ENCODE assay signal across 1 cellular context in the genomic region with DNA sequence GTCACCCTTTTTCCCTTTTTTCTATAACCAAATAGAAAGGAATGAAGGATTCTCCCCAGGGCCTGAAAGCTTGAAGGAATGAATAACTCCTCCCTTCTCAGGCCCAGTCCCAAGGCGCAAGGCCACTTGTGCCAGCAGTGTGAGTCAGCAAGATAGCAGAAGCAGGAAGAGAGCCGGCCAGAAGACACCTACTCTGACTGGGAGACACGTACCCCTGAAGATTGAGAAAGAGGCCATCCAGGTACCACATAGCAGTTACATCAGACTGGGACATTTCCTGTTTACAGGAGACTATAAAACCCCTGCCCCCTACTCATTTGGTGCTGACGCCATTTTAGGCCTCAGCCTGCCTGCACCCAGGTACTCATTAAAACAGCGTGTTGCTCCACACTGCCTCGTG.
TF ChIP-seq lines count a peak whose summit lies in the region.

No MANE protein-coding gene starts in this region.

TF ChIP-seq in K562, 482 proteins besides CTCF, POLR2A, EP300 and RAD21 (continued from another document and continues in another):
- peak; percentile 59; the same call in 1 of the 2 replicates for TF ChIP-seq POLR2AphosphoS5 (IDR thresholded peaks at IDR 0.05; ENCODE audit: control insufficient read depth, insufficient read depth, low read depth, low read length)
- TF ChIP-seq, protein P1, sequence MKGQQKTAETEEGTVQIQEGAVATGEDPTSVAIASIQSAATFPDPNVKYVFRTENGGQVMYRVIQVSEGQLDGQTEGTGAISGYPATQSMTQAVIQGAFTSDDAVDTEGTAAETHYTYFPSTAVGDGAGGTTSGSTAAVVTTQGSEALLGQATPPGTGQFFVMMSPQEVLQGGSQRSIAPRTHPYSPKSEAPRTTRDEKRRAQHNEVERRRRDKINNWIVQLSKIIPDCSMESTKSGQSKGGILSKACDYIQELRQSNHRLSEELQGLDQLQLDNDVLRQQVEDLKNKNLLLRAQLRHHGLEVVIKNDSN (CRISPR knock-in tag; IDR thresholded peaks at IDR 0.05) = no peak
- TF ChIP-seq TSC22D4 (tag; IDR thresholded peaks at IDR 0.05) = no peak
- TF ChIP-seq, protein P2, sequence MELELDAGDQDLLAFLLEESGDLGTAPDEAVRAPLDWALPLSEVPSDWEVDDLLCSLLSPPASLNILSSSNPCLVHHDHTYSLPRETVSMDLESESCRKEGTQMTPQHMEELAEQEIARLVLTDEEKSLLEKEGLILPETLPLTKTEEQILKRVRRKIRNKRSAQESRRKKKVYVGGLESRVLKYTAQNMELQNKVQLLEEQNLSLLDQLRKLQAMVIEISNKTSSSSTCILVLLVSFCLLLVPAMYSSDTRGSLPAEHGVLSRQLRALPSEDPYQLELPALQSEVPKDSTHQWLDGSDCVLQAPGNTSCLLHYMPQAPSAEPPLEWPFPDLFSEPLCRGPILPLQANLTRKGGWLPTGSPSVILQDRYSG (tag; conservative IDR thresholded peaks at IDR 0.05; ENCODE audit: low read depth) = 0 out of 2 replicates have a peak, but pooled peaks have one; percentile 20
- TF ChIP-seq, protein P3, sequence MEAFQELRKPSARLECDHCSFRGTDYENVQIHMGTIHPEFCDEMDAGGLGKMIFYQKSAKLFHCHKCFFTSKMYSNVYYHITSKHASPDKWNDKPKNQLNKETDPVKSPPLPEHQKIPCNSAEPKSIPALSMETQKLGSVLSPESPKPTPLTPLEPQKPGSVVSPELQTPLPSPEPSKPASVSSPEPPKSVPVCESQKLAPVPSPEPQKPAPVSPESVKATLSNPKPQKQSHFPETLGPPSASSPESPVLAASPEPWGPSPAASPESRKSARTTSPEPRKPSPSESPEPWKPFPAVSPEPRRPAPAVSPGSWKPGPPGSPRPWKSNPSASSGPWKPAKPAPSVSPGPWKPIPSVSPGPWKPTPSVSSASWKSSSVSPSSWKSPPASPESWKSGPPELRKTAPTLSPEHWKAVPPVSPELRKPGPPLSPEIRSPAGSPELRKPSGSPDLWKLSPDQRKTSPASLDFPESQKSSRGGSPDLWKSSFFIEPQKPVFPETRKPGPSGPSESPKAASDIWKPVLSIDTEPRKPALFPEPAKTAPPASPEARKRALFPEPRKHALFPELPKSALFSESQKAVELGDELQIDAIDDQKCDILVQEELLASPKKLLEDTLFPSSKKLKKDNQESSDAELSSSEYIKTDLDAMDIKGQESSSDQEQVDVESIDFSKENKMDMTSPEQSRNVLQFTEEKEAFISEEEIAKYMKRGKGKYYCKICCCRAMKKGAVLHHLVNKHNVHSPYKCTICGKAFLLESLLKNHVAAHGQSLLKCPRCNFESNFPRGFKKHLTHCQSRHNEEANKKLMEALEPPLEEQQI (IDR thresholded peaks at IDR 0.05) = 0 out of 2 replicates have a peak, but pooled peaks have one; percentile 32
- TF ChIP-seq ZC3H11A (IDR thresholded peaks at IDR 0.05; ENCODE audit: low read depth, low read length) = no peak
- TF ChIP-seq BCL6 (CRISPR knock-in tag; IDR thresholded peaks at IDR 0.05) = no peak
- no peak for TF ChIP-seq RBBP5 (IDR thresholded peaks at IDR 0.05; ENCODE audit: borderline replicate concordance, insufficient read depth, low read length, poor library complexity, severe bottlenecking)
- no peak for TF ChIP-seq RBM34 (IDR thresholded peaks at IDR 0.05; ENCODE audit: borderline replicate concordance, insufficient read depth, low read length)
- TF ChIP-seq MBD2 (IDR thresholded peaks at IDR 0.05; ENCODE audit: borderline replicate concordance, low read depth) = no peak
- TF ChIP-seq, protein P4, sequence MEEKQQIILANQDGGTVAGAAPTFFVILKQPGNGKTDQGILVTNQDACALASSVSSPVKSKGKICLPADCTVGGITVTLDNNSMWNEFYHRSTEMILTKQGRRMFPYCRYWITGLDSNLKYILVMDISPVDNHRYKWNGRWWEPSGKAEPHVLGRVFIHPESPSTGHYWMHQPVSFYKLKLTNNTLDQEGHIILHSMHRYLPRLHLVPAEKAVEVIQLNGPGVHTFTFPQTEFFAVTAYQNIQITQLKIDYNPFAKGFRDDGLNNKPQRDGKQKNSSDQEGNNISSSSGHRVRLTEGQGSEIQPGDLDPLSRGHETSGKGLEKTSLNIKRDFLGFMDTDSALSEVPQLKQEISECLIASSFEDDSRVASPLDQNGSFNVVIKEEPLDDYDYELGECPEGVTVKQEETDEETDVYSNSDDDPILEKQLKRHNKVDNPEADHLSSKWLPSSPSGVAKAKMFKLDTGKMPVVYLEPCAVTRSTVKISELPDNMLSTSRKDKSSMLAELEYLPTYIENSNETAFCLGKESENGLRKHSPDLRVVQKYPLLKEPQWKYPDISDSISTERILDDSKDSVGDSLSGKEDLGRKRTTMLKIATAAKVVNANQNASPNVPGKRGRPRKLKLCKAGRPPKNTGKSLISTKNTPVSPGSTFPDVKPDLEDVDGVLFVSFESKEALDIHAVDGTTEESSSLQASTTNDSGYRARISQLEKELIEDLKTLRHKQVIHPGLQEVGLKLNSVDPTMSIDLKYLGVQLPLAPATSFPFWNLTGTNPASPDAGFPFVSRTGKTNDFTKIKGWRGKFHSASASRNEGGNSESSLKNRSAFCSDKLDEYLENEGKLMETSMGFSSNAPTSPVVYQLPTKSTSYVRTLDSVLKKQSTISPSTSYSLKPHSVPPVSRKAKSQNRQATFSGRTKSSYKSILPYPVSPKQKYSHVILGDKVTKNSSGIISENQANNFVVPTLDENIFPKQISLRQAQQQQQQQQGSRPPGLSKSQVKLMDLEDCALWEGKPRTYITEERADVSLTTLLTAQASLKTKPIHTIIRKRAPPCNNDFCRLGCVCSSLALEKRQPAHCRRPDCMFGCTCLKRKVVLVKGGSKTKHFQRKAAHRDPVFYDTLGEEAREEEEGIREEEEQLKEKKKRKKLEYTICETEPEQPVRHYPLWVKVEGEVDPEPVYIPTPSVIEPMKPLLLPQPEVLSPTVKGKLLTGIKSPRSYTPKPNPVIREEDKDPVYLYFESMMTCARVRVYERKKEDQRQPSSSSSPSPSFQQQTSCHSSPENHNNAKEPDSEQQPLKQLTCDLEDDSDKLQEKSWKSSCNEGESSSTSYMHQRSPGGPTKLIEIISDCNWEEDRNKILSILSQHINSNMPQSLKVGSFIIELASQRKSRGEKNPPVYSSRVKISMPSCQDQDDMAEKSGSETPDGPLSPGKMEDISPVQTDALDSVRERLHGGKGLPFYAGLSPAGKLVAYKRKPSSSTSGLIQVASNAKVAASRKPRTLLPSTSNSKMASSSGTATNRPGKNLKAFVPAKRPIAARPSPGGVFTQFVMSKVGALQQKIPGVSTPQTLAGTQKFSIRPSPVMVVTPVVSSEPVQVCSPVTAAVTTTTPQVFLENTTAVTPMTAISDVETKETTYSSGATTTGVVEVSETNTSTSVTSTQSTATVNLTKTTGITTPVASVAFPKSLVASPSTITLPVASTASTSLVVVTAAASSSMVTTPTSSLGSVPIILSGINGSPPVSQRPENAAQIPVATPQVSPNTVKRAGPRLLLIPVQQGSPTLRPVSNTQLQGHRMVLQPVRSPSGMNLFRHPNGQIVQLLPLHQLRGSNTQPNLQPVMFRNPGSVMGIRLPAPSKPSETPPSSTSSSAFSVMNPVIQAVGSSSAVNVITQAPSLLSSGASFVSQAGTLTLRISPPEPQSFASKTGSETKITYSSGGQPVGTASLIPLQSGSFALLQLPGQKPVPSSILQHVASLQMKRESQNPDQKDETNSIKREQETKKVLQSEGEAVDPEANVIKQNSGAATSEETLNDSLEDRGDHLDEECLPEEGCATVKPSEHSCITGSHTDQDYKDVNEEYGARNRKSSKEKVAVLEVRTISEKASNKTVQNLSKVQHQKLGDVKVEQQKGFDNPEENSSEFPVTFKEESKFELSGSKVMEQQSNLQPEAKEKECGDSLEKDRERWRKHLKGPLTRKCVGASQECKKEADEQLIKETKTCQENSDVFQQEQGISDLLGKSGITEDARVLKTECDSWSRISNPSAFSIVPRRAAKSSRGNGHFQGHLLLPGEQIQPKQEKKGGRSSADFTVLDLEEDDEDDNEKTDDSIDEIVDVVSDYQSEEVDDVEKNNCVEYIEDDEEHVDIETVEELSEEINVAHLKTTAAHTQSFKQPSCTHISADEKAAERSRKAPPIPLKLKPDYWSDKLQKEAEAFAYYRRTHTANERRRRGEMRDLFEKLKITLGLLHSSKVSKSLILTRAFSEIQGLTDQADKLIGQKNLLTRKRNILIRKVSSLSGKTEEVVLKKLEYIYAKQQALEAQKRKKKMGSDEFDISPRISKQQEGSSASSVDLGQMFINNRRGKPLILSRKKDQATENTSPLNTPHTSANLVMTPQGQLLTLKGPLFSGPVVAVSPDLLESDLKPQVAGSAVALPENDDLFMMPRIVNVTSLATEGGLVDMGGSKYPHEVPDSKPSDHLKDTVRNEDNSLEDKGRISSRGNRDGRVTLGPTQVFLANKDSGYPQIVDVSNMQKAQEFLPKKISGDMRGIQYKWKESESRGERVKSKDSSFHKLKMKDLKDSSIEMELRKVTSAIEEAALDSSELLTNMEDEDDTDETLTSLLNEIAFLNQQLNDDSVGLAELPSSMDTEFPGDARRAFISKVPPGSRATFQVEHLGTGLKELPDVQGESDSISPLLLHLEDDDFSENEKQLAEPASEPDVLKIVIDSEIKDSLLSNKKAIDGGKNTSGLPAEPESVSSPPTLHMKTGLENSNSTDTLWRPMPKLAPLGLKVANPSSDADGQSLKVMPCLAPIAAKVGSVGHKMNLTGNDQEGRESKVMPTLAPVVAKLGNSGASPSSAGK (IDR thresholded peaks at IDR 0.05) = peak; percentile 75
- TF ChIP-seq ZNF586 (CRISPR knock-in tag; conservative IDR thresholded peaks at IDR 0.05) = no peak
- TF ChIP-seq, protein P5, sequence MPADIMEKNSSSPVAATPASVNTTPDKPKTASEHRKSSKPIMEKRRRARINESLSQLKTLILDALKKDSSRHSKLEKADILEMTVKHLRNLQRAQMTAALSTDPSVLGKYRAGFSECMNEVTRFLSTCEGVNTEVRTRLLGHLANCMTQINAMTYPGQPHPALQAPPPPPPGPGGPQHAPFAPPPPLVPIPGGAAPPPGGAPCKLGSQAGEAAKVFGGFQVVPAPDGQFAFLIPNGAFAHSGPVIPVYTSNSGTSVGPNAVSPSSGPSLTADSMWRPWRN (IDR thresholded peaks at IDR 0.05; ENCODE audit: low read depth) = no peak
- peak; percentile 74 for TF ChIP-seq FOSL1 (tag; conservative IDR thresholded peaks at IDR 0.05)
- TF ChIP-seq ZZZ3 (IDR thresholded peaks at IDR 0.05) = no peak
- TF ChIP-seq PPARD (CRISPR knock-in tag; IDR thresholded peaks at IDR 0.05) = no peak
- TF ChIP-seq, protein P6, sequence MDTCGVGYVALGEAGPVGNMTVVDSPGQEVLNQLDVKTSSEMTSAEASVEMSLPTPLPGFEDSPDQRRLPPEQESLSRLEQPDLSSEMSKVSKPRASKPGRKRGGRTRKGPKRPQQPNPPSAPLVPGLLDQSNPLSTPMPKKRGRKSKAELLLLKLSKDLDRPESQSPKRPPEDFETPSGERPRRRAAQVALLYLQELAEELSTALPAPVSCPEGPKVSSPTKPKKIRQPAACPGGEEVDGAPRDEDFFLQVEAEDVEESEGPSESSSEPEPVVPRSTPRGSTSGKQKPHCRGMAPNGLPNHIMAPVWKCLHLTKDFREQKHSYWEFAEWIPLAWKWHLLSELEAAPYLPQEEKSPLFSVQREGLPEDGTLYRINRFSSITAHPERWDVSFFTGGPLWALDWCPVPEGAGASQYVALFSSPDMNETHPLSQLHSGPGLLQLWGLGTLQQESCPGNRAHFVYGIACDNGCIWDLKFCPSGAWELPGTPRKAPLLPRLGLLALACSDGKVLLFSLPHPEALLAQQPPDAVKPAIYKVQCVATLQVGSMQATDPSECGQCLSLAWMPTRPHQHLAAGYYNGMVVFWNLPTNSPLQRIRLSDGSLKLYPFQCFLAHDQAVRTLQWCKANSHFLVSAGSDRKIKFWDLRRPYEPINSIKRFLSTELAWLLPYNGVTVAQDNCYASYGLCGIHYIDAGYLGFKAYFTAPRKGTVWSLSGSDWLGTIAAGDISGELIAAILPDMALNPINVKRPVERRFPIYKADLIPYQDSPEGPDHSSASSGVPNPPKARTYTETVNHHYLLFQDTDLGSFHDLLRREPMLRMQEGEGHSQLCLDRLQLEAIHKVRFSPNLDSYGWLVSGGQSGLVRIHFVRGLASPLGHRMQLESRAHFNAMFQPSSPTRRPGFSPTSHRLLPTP (IDR thresholded peaks at IDR 0.05; ENCODE audit: borderline replicate concordance, extremely low read depth, insufficient read length) = no peak
- TF ChIP-seq ZNF324 (CRISPR knock-in tag; IDR thresholded peaks at IDR 0.05) = no peak
- TF ChIP-seq SOX6 (IDR thresholded peaks at IDR 0.05) = peak; percentile 68
- TF ChIP-seq, protein P7, sequence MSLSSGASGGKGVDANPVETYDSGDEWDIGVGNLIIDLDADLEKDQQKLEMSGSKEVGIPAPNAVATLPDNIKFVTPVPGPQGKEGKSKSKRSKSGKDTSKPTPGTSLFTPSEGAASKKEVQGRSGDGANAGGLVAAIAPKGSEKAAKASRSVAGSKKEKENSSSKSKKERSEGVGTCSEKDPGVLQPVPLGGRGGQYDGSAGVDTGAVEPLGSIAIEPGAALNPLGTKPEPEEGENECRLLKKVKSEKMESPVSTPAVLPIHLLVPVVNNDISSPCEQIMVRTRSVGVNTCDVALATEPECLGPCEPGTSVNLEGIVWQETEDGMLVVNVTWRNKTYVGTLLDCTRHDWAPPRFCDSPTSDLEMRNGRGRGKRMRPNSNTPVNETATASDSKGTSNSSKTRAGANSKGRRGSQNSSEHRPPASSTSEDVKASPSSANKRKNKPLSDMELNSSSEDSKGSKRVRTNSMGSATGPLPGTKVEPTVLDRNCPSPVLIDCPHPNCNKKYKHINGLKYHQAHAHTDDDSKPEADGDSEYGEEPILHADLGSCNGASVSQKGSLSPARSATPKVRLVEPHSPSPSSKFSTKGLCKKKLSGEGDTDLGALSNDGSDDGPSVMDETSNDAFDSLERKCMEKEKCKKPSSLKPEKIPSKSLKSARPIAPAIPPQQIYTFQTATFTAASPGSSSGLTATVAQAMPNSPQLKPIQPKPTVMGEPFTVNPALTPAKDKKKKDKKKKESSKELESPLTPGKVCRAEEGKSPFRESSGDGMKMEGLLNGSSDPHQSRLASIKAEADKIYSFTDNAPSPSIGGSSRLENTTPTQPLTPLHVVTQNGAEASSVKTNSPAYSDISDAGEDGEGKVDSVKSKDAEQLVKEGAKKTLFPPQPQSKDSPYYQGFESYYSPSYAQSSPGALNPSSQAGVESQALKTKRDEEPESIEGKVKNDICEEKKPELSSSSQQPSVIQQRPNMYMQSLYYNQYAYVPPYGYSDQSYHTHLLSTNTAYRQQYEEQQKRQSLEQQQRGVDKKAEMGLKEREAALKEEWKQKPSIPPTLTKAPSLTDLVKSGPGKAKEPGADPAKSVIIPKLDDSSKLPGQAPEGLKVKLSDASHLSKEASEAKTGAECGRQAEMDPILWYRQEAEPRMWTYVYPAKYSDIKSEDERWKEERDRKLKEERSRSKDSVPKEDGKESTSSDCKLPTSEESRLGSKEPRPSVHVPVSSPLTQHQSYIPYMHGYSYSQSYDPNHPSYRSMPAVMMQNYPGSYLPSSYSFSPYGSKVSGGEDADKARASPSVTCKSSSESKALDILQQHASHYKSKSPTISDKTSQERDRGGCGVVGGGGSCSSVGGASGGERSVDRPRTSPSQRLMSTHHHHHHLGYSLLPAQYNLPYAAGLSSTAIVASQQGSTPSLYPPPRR (CRISPR knock-in tag; IDR thresholded peaks at IDR 0.05; ENCODE audit: borderline replicate concordance) = no peak
- TF ChIP-seq, protein P8, sequence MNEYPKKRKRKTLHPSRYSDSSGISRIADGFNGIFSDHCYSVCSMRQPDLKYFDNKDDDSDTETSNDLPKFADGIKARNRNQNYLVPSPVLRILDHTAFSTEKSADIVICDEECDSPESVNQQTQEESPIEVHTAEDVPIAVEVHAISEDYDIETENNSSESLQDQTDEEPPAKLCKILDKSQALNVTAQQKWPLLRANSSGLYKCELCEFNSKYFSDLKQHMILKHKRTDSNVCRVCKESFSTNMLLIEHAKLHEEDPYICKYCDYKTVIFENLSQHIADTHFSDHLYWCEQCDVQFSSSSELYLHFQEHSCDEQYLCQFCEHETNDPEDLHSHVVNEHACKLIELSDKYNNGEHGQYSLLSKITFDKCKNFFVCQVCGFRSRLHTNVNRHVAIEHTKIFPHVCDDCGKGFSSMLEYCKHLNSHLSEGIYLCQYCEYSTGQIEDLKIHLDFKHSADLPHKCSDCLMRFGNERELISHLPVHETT (CRISPR knock-in tag; conservative IDR thresholded peaks at IDR 0.05 in 1 of 2, IDR thresholded peaks at IDR 0.05 in 1 of 2) = no peak
- no peak for TF ChIP-seq SMARCB1 (IDR thresholded peaks at IDR 0.05; ENCODE audit: insufficient read length, low read depth)
- peak; percentile 38; the same call in 1 of the 2 replicates for TF ChIP-seq ZFX (CRISPR knock-in tag; IDR thresholded peaks at IDR 0.05)
